Comparison of ENCODE assay signal across 31 cellular contexts in the genomic region with DNA sequence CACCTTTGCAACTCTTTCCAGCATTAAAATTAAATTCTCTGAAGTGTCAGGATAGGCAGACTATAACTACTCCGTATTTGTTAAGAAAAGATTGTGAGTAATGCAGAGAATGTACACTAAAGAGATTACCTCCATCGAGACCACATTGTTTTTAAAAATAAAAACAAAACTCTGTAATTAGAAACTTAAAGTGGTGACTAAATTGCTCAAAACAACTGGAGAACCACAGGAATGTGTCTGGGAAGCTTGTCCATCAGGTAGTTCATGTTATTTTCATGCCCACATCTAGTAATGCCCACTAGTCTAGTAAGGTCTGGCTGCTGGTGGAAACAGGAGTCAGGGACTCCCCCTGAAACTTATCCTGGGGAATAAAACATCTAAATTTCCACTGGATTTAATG.
DNase-seq lines count a peak whose midpoint lies in the region; ATAC-seq, FAIRE-seq and TF ChIP-seq lines count a peak whose summit lies in the region.
"Had no signal": no experiment of that assay in that cellular context is flagged by ENCODE, and none has a peak within 500 bp of the region (broad histone marks: within the 10 kb centered on the region; RNA-seq: fewer than 3 reads in every experiment).

No MANE protein-coding gene starts in this region.

- DNase-seq in A172 (ENCODE audit: low spot score) (peak; percentile 27), HPDE6-E6E7 (ENCODE audit: extremely low spot score) (peak; percentile 33), astrocyte of the hippocampus (ENCODE audit: low read depth, low spot score) (peak; percentile 56), keratinocyte (ENCODE audit: low read depth, low spot score) (no peak), RKO (ENCODE audit: low spot score) (no peak), GDM1 (lab: John Stamatoyannopoulos, UW) (no peak)
- DNase-seq: 8988T; activated B cell treated with CpG ODN at 0.5 μM for 24 hours; activated CD4-positive, alpha-beta T cell treated with anti-CD3 and anti-CD28 coated beads, Interleukin-2, amount 50 U/mL, for 1 hour; activated CD8-positive, alpha-beta memory T cell treated with anti-CD3 and anti-CD28 coated beads, Interleukin-2, amount 10 ng/mL, durations not matched to agents 7 days and 5 days; activated naive CD4-positive, alpha-beta T cell treated with anti-CD3 and anti-CD28 coated beads, Interleukin-2, amount 50 U/mL, for 16 hours; activated T-cell treated with anti-CD3 and anti-CD28 coated beads, Interleukin-2, amount 50 U/mL, for 48 hours; cortex of kidney; DMS153; hypothalamus; NCI-H1436; NCI-H2107; NCI-H446 treated with DMSO at 0.1 percent for 48 hours; ovary; retina; SHP77 treated with DMSO at 0.1 percent for 48 hours; stimulated activated CD4-positive, alpha-beta T cell treated with anti-CD3 and anti-CD28 coated beads, Interleukin-2, amount 100 ng/mL, for 24 hours had no signal

- no peaks in the 10 kb centered on the region for H3K79me2 ChIP-seq in keratinocyte (ENCODE audit: control insufficient read depth, insufficient read depth, low read length)

- no peaks in the 10 kb centered on the region for H3K4me1 ChIP-seq in keratinocyte (ENCODE audit: control insufficient read depth, extremely low read depth, insufficient read depth, low read length)
- H3K4me1 ChIP-seq: tibial nerve had no signal

- FAIRE-seq in keratinocyte (lab: Jason Lieb, UNC), result peak; percentile 17
- FAIRE-seq: G401.6, H1, islet of Langerhans, K562 had no signal

- no peak for ATAC-seq in HG03571 (IDR thresholded peaks at IDR 0.05; ENCODE audit: unreplicated experiment)
- ATAC-seq in GM21717 (IDR thresholded peaks at IDR 0.05; ENCODE audit: unreplicated experiment), result no peak
- ATAC-seq: activated CD8-positive, alpha-beta memory T cell treated with anti-CD3 and anti-CD28 coated beads, Interleukin-2, amount 10 ng/mL, durations not matched to agents 7 days and 5 days; K562; natural killer cell treated with Interleukin-12 subunit alpha and Interleukin-12 subunit beta and Interleukin-15 and Interleukin-18, amount 100 ng/mL, for 72 hours had no signal

- H3K9ac ChIP-seq in keratinocyte (ENCODE audit: control insufficient read depth, extremely low read depth, insufficient read depth, low read length), result no peak overlapping the region

- no peaks in the 10 kb centered on the region for H3K36me3 ChIP-seq in keratinocyte (ENCODE audit: control insufficient read depth in 2 of 2, extremely low read depth in 1 of 2, insufficient read depth in 2 of 2, low read length in 2 of 2)
- H3K36me3 ChIP-seq: cardiac muscle cell, ovary, tibial nerve had no signal

- dilution Hi-C loops in keratinocyte (cut with MboI; ENCODE audit: extremely low pct_ligation_motif_present, low sequenced_read_pairs), result no loop called here

- no peaks in the 10 kb centered on the region for H3K9me3 ChIP-seq in keratinocyte (ENCODE audit: control insufficient read depth, low read depth, low read length)
- H3K9me3 ChIP-seq: ovary, tibial nerve had no signal

- TF ChIP-seq CTCF in keratinocyte (optimal IDR thresholded peaks at IDR 0.05 in 1 of 3, IDR thresholded peaks at IDR 0.05 in 1 of 3, conservative IDR thresholded peaks at IDR 0.05 in 1 of 3; ENCODE audit: extremely low read depth in 1 of 3, insufficient read depth in 2 of 3, low read length in 3 of 3), result no peak

- no peak overlapping the region for H2AFZ ChIP-seq in keratinocyte (ENCODE audit: control insufficient read depth, low read length)

- no peaks in the 10 kb centered on the region for H3K9me1 ChIP-seq in keratinocyte (ENCODE audit: control insufficient read depth, extremely low read depth, insufficient read depth, low read length)

- H3K27ac ChIP-seq in keratinocyte (ENCODE audit: control insufficient read depth, insufficient read depth, low read length), result no peak overlapping the region
- H3K27ac ChIP-seq: cardiac muscle cell, ovary, tibial nerve had no signal

- no peaks in the 10 kb centered on the region for H3K27me3 ChIP-seq in keratinocyte (ENCODE audit: control insufficient read depth, extremely low read depth, insufficient read depth, low read length)
- H3K27me3 ChIP-seq: cardiac muscle cell, ovary, tibial nerve had no signal

- H3K4me3 ChIP-seq in keratinocyte (ENCODE audit: control insufficient read depth in 2 of 3, extremely low read depth in 1 of 3, insufficient read depth in 2 of 3, low read depth in 1 of 3, low read length in 3 of 3), result no peak overlapping the region
- H3K4me3 ChIP-seq: cardiac muscle cell, K562, ovary, tibial nerve had no signal

- no peaks in the 10 kb centered on the region for H4K20me1 ChIP-seq in keratinocyte (ENCODE audit: control insufficient read depth, extremely low read depth, insufficient read depth, low read length)

- no peak overlapping the region for H3K4me2 ChIP-seq in keratinocyte (ENCODE audit: control insufficient read depth, extremely low read depth, insufficient read depth, low read depth, low read length)

Comparison
In these comparisons a context has a peak if more than half of its experiments do, and no peak if none do; other contexts are left out.
1. DNase-seq: peak in A172 (single experiment), HPDE6-E6E7 (single experiment) and astrocyte of the hippocampus (single experiment); none in keratinocyte (single experiment), RKO (single experiment) and GDM1 (single experiment).